Comparison of ENCODE assay signal across 1 cellular context in the genomic region with DNA sequence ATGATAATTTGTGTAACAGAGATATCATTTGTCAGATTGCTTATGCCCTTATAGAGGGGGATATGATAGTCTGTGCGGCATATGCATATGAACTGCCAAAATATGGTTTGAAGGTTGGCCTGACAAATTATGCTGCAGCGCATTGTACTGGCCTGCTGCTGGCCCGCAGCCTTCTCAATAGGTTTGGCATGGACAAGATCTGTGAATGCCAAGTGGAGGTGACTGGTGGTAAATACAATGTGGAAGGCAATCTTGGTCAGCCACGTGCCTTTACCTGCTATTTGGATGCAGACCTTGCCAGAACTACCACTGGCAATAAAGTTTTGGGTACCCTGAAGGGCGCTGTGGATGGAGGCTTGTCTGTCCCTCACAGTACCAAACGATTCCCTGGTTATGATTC.
TF ChIP-seq lines count a peak whose summit lies in the region.

No MANE protein-coding gene starts in this region.

TF ChIP-seq in WTC11, 78 proteins besides CTCF, POLR2A, EP300 and RAD21 (continued from another document):
- TF ChIP-seq FOXP1 (CRISPR knock-in tag; IDR thresholded peaks at IDR 0.05; ENCODE audit: borderline replicate concordance) = no peak
- TF ChIP-seq NFYB (CRISPR knock-in tag; conservative IDR thresholded peaks at IDR 0.05; ENCODE audit: low read depth) = no peak
- TF ChIP-seq, protein P1, sequence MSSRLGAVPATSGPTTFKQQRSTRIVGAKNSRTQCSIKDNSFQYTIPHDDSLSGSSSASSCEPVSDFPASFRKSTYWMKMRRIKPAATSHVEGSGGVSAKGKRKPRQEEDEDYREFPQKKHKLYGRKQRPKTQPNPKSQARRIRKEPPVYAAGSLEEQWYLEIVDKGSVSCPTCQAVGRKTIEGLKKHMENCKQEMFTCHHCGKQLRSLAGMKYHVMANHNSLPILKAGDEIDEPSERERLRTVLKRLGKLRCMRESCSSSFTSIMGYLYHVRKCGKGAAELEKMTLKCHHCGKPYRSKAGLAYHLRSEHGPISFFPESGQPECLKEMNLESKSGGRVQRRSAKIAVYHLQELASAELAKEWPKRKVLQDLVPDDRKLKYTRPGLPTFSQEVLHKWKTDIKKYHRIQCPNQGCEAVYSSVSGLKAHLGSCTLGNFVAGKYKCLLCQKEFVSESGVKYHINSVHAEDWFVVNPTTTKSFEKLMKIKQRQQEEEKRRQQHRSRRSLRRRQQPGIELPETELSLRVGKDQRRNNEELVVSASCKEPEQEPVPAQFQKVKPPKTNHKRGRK (CRISPR knock-in tag; IDR thresholded peaks at IDR 0.05; ENCODE audit: borderline replicate concordance) = no peak
- no peak for TF ChIP-seq ZNF232 (CRISPR knock-in tag; IDR thresholded peaks at IDR 0.05)
TF ChIP-seq in WTC11: peak in this region for 0.
